Comparison of ENCODE assay signal across 8 cellular contexts in genomic region chr13:19860884-19861655, GRCh38. TPM values are rescaled to one million over a fixed set of nuclear protein-coding genes. Genes with fewer than 3 reads are reported as not detected.
A peak's percentile ranks its signal among the peaks of the same experiment; 100 is the strongest.
DNase-seq lines count a peak whose midpoint lies in the region; ATAC-seq and TF ChIP-seq lines count a peak whose summit lies in the region.

No MANE protein-coding gene starts in this region.

- H3K36me3 ChIP-seq in CD4-positive, CD25-positive, alpha-beta regulatory T cell (ENCODE audit: control insufficient read depth, insufficient read depth, low read length), result peaks cover 2% of the 10 kb centered on the region
- H3K36me3 ChIP-seq in KOPT-K1 (ENCODE audit: insufficient read depth, low read length), result peaks cover 41% of the 10 kb centered on the region
- no peaks in the 10 kb centered on the region for H3K36me3 ChIP-seq in mucosa of stomach (ENCODE audit: control insufficient read depth, insufficient read depth, low read length)

- ATAC-seq in CD4-positive, CD25-positive, alpha-beta regulatory T cell (ENCODE audit: low read depth in 2 of 2), result no peak

- H3K27me3 ChIP-seq in CD4-positive, CD25-positive, alpha-beta regulatory T cell (ENCODE audit: control insufficient read depth, insufficient read depth, low read length), result no peaks in the 10 kb centered on the region
- H3K27me3 ChIP-seq in mucosa of stomach (ENCODE audit: control insufficient read depth, insufficient read depth, low read length), result no peaks in the 10 kb centered on the region

- H3K4me3 ChIP-seq in CD4-positive, CD25-positive, alpha-beta regulatory T cell (ENCODE audit: low read depth, low read length), result peak overlapping the region; percentile 90
- H3K4me3 ChIP-seq in mucosa of stomach (ENCODE audit: low read length), result no peak overlapping the region

- peak overlapping the region; percentile 94 to 99 (median 98) for H3K4me3 Mint-ChIP-seq in CD4-positive, CD25-positive, alpha-beta regulatory T cell

- H3K27me3 Mint-ChIP-seq in CD4-positive, CD25-positive, alpha-beta regulatory T cell, result peaks cover 4% of the 10 kb centered on the region

- CTCF ChIA-PET in HEK293T (lab: Yijun Ruan, JAX), result no interaction called here

- peak overlapping the region; percentile 93 for H3K27ac ChIP-seq in CD4-positive, CD25-positive, alpha-beta regulatory T cell (ENCODE audit: insufficient read depth, low read length, poor library complexity, severe bottlenecking)
- H3K27ac ChIP-seq in KOPT-K1 (ENCODE audit: low read depth, low read length, poor library complexity, severe bottlenecking), result peak overlapping the region; percentile 97

- peak overlapping the region; percentile 24 for H3K9ac ChIP-seq in mucosa of stomach (ENCODE audit: low read length)

- POLR2A ChIA-PET in HEK293T (lab: Yijun Ruan, JAX), result interaction anchor here (0.7 kb wide), 1 partner anchor 13 kb away, joined by 4 read pairs; no protein-coding TSS in a partner anchor

- no peaks in the 10 kb centered on the region for H3K9me3 ChIP-seq in CD4-positive, CD25-positive, alpha-beta regulatory T cell (ENCODE audit: control insufficient read depth in 2 of 2, low read length in 2 of 2)
- H3K9me3 ChIP-seq in KOPT-K1 (ENCODE audit: insufficient read depth, low read length, poor library complexity, severe bottlenecking) (no peaks in the 10 kb centered on the region), mucosa of stomach (ENCODE audit: control insufficient read depth, low read length) (no peaks in the 10 kb centered on the region)

- H3K27ac Mint-ChIP-seq in CD4-positive, CD25-positive, alpha-beta regulatory T cell, result peak overlapping the region; percentile 93 to 98 (median 97)

- peaks cover 21% of the 10 kb centered on the region for H3K4me1 ChIP-seq in CD4-positive, CD25-positive, alpha-beta regulatory T cell (ENCODE audit: control insufficient read depth, insufficient read depth, low read length, poor library complexity, severe bottlenecking)
- peaks cover 16% of the 10 kb centered on the region for H3K4me1 ChIP-seq in mucosa of stomach (ENCODE audit: control insufficient read depth, insufficient read depth, low read length)

- peaks cover 12 to 53% (median 41%) of the 10 kb centered on the region in 4 donors for H3K4me1 Mint-ChIP-seq in CD4-positive, CD25-positive, alpha-beta regulatory T cell

- peaks cover 0 to 3% (median 0%) of the 10 kb centered on the region in 7 donors for H3K9me3 Mint-ChIP-seq in CD4-positive, CD25-positive, alpha-beta regulatory T cell

- peaks cover 14% of the 10 kb centered on the region for H3K36me3 Mint-ChIP-seq in CD4-positive, CD25-positive, alpha-beta regulatory T cell

- peak in 2 of 3 donors; percentile 19 to 55 for DNase-seq in CD4-positive, CD25-positive, alpha-beta regulatory T cell
- peak; percentile 85 for DNase-seq in astrocyte of the hippocampus (ENCODE audit: low read depth, low spot score)
- DNase-seq in GM19238 (ENCODE audit: insufficient read length, low spot score), result no peak
- no peak for DNase-seq in stimulated activated CD4-positive, alpha-beta T cell treated with anti-CD3 and anti-CD28 coated beads, Interleukin-1b, Interleukin-23, amount 100 ng/mL, for 48 hours
- no peak for DNase-seq in HEK293T (ENCODE audit: extremely low spot score)
- no peak for DNase-seq in NCI-H2081 (lab: John Stamatoyannopoulos, UW)

TF ChIP-seq in HEK293T, 16 proteins besides CTCF, POLR2A, EP300 and RAD21:
- TF ChIP-seq LEF1 (IDR thresholded peaks at IDR 0.05; ENCODE audit: borderline replicate concordance) (no peak), CTBP1 (IDR thresholded peaks at IDR 0.05; ENCODE audit: borderline replicate concordance) (no peak), FOXM1 (IDR thresholded peaks at IDR 0.05; ENCODE audit: borderline replicate concordance) (no peak), ZNF384 (IDR thresholded peaks at IDR 0.05) (no peak), SUZ12 (IDR thresholded peaks at IDR 0.05) (no peak), HDGF (IDR thresholded peaks at IDR 0.05; ENCODE audit: borderline replicate concordance) (no peak), NFRKB (IDR thresholded peaks at IDR 0.05) (no peak), FOXA1 (IDR thresholded peaks at IDR 0.05) (no peak), TARDBP (IDR thresholded peaks at IDR 0.05) (no peak), BHLHE40 (IDR thresholded peaks at IDR 0.05; ENCODE audit: borderline replicate concordance) (no peak)

RNA-seq across cellular contexts. Expression of gene ZMYM5, which starts 2.4 kb away (rescaled TPM):
- total RNA-seq in CD4-positive, CD25-positive, alpha-beta regulatory T cell, result 32.9 TPM
- 10 to 100 TPM; 21.0 to 27.0 (median 25.6) TPM for polyA plus RNA-seq in CD4-positive, CD25-positive, alpha-beta regulatory T cell

Comparison
In these comparisons a context has a peak if more than half of its experiments do, and no peak if none do; other contexts are left out.
1. DNase-seq: peak in CD4-positive, CD25-positive, alpha-beta regulatory T cell (2 of 3) and astrocyte of the hippocampus (single experiment); none in GM19238 (single experiment), stimulated activated CD4-positive, alpha-beta T cell treated with anti-CD3 and anti-CD28 coated beads, Interleukin-1b, Interleukin-23, amount 100 ng/mL, for 48 hours (single experiment), HEK293T (single experiment) and NCI-H2081 (0 of 2).